20 cellular contexts compared by ENCODE assay signal in the genomic region with DNA sequence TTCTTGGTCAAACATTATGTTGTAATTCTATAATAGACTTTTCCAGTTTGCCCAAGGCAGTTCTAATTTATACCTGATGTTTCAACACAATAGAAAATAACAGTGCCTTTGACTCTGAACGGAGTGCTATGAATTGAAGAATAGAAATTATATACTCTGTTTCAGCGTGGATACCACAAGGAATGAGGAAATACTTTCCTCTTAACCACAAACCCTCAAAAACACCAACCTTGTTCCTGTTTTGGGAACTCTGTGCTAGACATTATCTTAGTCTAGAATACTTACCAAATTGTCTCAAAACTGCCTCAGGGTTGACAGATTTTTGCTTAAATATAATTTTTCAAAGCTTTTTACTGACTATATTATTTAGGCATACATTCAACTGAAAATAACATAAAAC.
DNase-seq lines count a peak whose midpoint lies in the region; ATAC-seq and TF ChIP-seq lines count a peak whose summit lies in the region.
"Had no signal": no experiment of that assay in that cellular context is flagged by ENCODE, and none has a peak within 500 bp of the region (broad histone marks: within the 10 kb centered on the region; RNA-seq: fewer than 3 reads in every experiment).

No MANE protein-coding gene starts in this region.

- no peak for TF ChIP-seq CTCF in gastroesophageal sphincter (IDR thresholded peaks at IDR 0.05)
- no peak for TF ChIP-seq CTCF in body of pancreas (IDR thresholded peaks at IDR 0.05)

- DNase-seq in DMS153 (lab: John Stamatoyannopoulos, UW), result peak; percentile 69
- DNase-seq in DMS153 treated with DMSO at 0.1 percent for 48 hours (lab: John Stamatoyannopoulos, UW; ENCODE audit: unreplicated experiment), result no peak
- DNase-seq in NOMO-1 (lab: John Stamatoyannopoulos, UW; ENCODE audit: unreplicated experiment in 2 of 2), result peak; percentile 69 to 93
- peak; percentile 81 for DNase-seq in adipocyte (ENCODE audit: low read depth)
- DNase-seq in non-pigmented ciliary epithelial cell (ENCODE audit: low read depth), result peak; percentile 18
- DNase-seq in body of pancreas, result no peak
- DNase-seq in AG08395 (ENCODE audit: low spot score), result no peak
- DNase-seq: activated CD4-positive, alpha-beta T cell treated with anti-CD3 and anti-CD28 coated beads, Interleukin-2, amount 10 ng/mL, durations not matched to agents 24 days and 14 days; activated CD8-positive, alpha-beta memory T cell treated with anti-CD3 and anti-CD28 coated beads, Interleukin-2, amount 50 U/mL, for 4 hours; activated effector memory CD4-positive, alpha-beta T cell treated with anti-CD3 and anti-CD28 coated beads, Interleukin-2, amount 50 U/mL, for 16 hours; DMS79; endodermal cell; NCI-H1694 treated with DMSO at 0.1 percent for 48 hours; NCI-H510A treated with DMSO at 0.1 percent for 48 hours; thyroid gland had no signal

- ATAC-seq in gastroesophageal sphincter (no peak), body of pancreas (no peak)
- ATAC-seq: stimulated activated memory B cell treated with anti-CD40 and anti-IgM and Interleukin-4, amounts not matched to agents 10 μg/mL and 1 μg/mL and 100 μg/mL, for 72 hours had no signal

- H3K9ac ChIP-seq in adipocyte (ENCODE audit: low read length), result no peak overlapping the region
- H3K9ac ChIP-seq: neural progenitor cell had no signal

- intact Hi-C loops in body of pancreas (cut with DNase I), result no loop called here

- no peak for TF ChIP-seq POLR2A in gastroesophageal sphincter (IDR thresholded peaks at IDR 0.05)
- TF ChIP-seq POLR2A in body of pancreas (IDR thresholded peaks at IDR 0.05), result no peak

- no peaks in the 10 kb centered on the region for H3K9me3 ChIP-seq in adipocyte (ENCODE audit: control insufficient read depth, low read length)
- no peaks in the 10 kb centered on the region for H3K9me3 ChIP-seq in gastroesophageal sphincter
- H3K9me3 ChIP-seq in body of pancreas, result no peaks in the 10 kb centered on the region
- H3K9me3 ChIP-seq: thyroid gland had no signal

- no peak for TF ChIP-seq EP300 in gastroesophageal sphincter (IDR thresholded peaks at IDR 0.05)

- H3K27me3 ChIP-seq in adipocyte (replicated peaks; ENCODE audit: control insufficient read depth, insufficient read depth, low read length), result no peaks in the 10 kb centered on the region
- H3K27me3 ChIP-seq in gastroesophageal sphincter, result no peaks in the 10 kb centered on the region
- H3K27me3 ChIP-seq in body of pancreas, result no peaks in the 10 kb centered on the region
- H3K27me3 ChIP-seq: neural progenitor cell, thyroid gland had no signal

- H3K4me1 ChIP-seq in adipocyte (ENCODE audit: control insufficient read depth, insufficient read depth, low read length), result no peaks in the 10 kb centered on the region
- H3K4me1 ChIP-seq in gastroesophageal sphincter, result no peaks in the 10 kb centered on the region
- H3K4me1 ChIP-seq in body of pancreas, result no peaks in the 10 kb centered on the region
- H3K4me1 ChIP-seq: neural progenitor cell, thyroid gland had no signal

- no peaks in the 10 kb centered on the region for H3K36me3 ChIP-seq in adipocyte (ENCODE audit: control insufficient read depth, insufficient read depth, low read length, severe bottlenecking)
- no peaks in the 10 kb centered on the region for H3K36me3 ChIP-seq in gastroesophageal sphincter
- H3K36me3 ChIP-seq in body of pancreas (replicated peaks in 1 of 2; ENCODE audit: insufficient read depth in 1 of 2, low read depth in 2 of 2), result no peaks in the 10 kb centered on the region
- H3K36me3 ChIP-seq: neural progenitor cell, thyroid gland had no signal

- H3K27ac ChIP-seq in gastroesophageal sphincter (no peak overlapping the region), body of pancreas (no peak overlapping the region)
- H3K27ac ChIP-seq: 22Rv1, C4-2B, neural progenitor cell, thyroid gland had no signal

- 68 to 100% methylated on average over 1 to 2 of the region's 2 CpGs for whole genome bisulfite sequencing in gastroesophageal sphincter (ENCODE audit: low coverage in 1 of 2), 2 donors
- WGBS in body of pancreas, 2 donors, result 33 to 58% methylated on average over 2 of the region's 2 CpGs

- H3K4me3 ChIP-seq in adipocyte (ENCODE audit: low read length) (no peak overlapping the region), gastroesophageal sphincter (no peak overlapping the region), body of pancreas (no peak overlapping the region)
- H3K4me3 ChIP-seq: neural progenitor cell, thyroid gland had no signal

Comparison
In these comparisons a context has a peak if more than half of its experiments do, and no peak if none do; other contexts are left out.
1. DNase-seq: peak in DMS153 (single experiment), NOMO-1 (2 of 2), adipocyte (single experiment) and non-pigmented ciliary epithelial cell (single experiment); none in DMS153 treated with DMSO at 0.1 percent for 48 hours (single experiment), body of pancreas (0 of 4) and AG08395 (single experiment).